ENCODE assay signal across 1 cellular context in genomic region chr1:31761883-31762282, GRCh38.
TF ChIP-seq lines count a peak whose summit lies in the region.

No MANE protein-coding gene starts in this region.

TF ChIP-seq in H1, 55 proteins besides CTCF, POLR2A, EP300 and RAD21:
- no peak for TF ChIP-seq KDM1A (IDR thresholded peaks at IDR 0.05; ENCODE audit: borderline replicate concordance, low read length)
- no peak for TF ChIP-seq ASH2L (IDR thresholded peaks at IDR 0.05; ENCODE audit: low read length)
- TF ChIP-seq KDM4A (IDR thresholded peaks at IDR 0.05; ENCODE audit: low read depth, low read length, severe bottlenecking): no peak
- TF ChIP-seq JUND (IDR thresholded peaks at IDR 0.05; ENCODE audit: low read length): no peak
- no peak for TF ChIP-seq TAF7 (optimal IDR thresholded peaks at IDR 0.05; ENCODE audit: borderline replicate concordance, low read depth, low read length)
- TF ChIP-seq EGR1 (IDR thresholded peaks at IDR 0.05; ENCODE audit: borderline replicate concordance, low read depth, low read length): no peak
- no peak for TF ChIP-seq MAFK (IDR thresholded peaks at IDR 0.05; ENCODE audit: low read depth, low read length)
- TF ChIP-seq SP1 (IDR thresholded peaks at IDR 0.05; ENCODE audit: low read depth, low read length): no peak
- no peak for TF ChIP-seq GABPA (IDR thresholded peaks at IDR 0.05; ENCODE audit: borderline replicate concordance, insufficient read depth, low read length)
- no peak for TF ChIP-seq CBX5 (IDR thresholded peaks at IDR 0.05; ENCODE audit: low read depth, low read length)
- no peak for TF ChIP-seq EZH2 (IDR thresholded peaks at IDR 0.05; ENCODE audit: low read depth, low read length, severe bottlenecking)
- no peak for TF ChIP-seq TCF12 (IDR thresholded peaks at IDR 0.05; ENCODE audit: low read depth, low read length)
- no peak for TF ChIP-seq SP4 (IDR thresholded peaks at IDR 0.05; ENCODE audit: low read length)
- no peak for TF ChIP-seq RBBP5 (IDR thresholded peaks at IDR 0.05; ENCODE audit: borderline replicate concordance, low read depth, low read length)
- TF ChIP-seq BRCA1 (IDR thresholded peaks at IDR 0.05; ENCODE audit: low read depth, low read length): no peak
- TF ChIP-seq CHD7 (IDR thresholded peaks at IDR 0.05; ENCODE audit: insufficient replicate concordance, low read length): no peak
- TF ChIP-seq SIN3A (conservative IDR thresholded peaks at IDR 0.05 in 1 of 2, IDR thresholded peaks at IDR 0.05 in 1 of 2; ENCODE audit: low read depth in 1 of 2, low read length in 2 of 2): no peak
- TF ChIP-seq FOSL1 (IDR thresholded peaks at IDR 0.05; ENCODE audit: insufficient read depth, low read depth, low read length): no peak
